ENCODE assay signal across 15 cellular contexts in the genomic region with DNA sequence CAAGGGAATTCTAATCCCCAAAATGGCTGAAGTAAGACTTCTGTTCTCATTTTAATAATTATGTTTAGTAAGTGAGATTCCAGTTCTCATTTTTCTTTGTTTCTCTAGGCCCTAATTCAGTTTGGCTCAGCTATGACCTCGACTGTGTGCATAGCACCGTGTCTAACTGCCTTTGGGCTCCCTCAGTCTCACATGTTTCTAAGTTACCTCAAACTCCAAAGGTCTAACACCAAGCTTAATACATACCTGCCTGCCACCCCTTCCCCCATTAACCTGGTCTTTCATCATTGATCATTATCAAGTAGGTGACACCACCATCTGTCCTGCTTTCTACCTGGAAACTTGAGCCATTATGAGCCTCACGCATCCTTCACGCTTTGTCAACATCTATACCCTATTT.
DNase-seq lines count a peak whose midpoint lies in the region; ATAC-seq and TF ChIP-seq lines count a peak whose summit lies in the region.
"Had no signal": no experiment of that assay in that cellular context is flagged by ENCODE, and none has a peak within 500 bp of the region (broad histone marks: within the 10 kb centered on the region; RNA-seq: fewer than 3 reads in every experiment).

No MANE protein-coding gene starts in this region.

- H3K27ac Mint-ChIP-seq in CD4-positive, alpha-beta T cell: no peak overlapping the region

- intact Hi-C loops in upper lobe of right lung (cut with DNase I): loop anchor here (10.0 kb wide), 1 partner anchor 85 kb away; no protein-coding TSS in a partner anchor
- intact Hi-C loops in Right ventricle myocardium superior (cut with DNase I): no loop called here
- intact Hi-C loops in CD4-positive, alpha-beta T cell (cut with DNase I, micrococcal nuclease): no loop called here

- no peak overlapping the region for H3K27ac ChIP-seq in upper lobe of right lung
- H3K27ac ChIP-seq in CD4-positive, alpha-beta T cell (ENCODE audit: low read depth, low read length): no peak overlapping the region
- H3K27ac ChIP-seq: 22Rv1, BLaER1 had no signal

- POLR2A ChIA-PET in CD4-positive, alpha-beta T cell (lab: Charles Lee): no interaction called here

- DNase-seq in DMS153 (lab: John Stamatoyannopoulos, UW) (peak; percentile 34), DMS153 treated with DMSO at 0.1 percent for 48 hours (lab: John Stamatoyannopoulos, UW; ENCODE audit: unreplicated experiment) (no peak), NCI-H510A (lab: John Stamatoyannopoulos, UW) (peak; percentile 1), NCI-H510A treated with DMSO at 0.1 percent for 48 hours (lab: John Stamatoyannopoulos, UW) (no peak), left kidney (ENCODE audit: low read depth, low spot score) (peak; percentile 72), upper lobe of right lung (no peak), Right ventricle myocardium superior (no peak)
- DNase-seq in CD4-positive, alpha-beta T cell: no peak
- DNase-seq: AML-193, Calu3, DMS 273 treated with DMSO at 0.1 percent for 48 hours had no signal

- CTCF ChIA-PET in CD4-positive, alpha-beta T cell (lab: Charles Lee): no interaction called here

- no peaks in the 10 kb centered on the region for H3K27me3 ChIP-seq in upper lobe of right lung
- no peaks in the 10 kb centered on the region for H3K27me3 ChIP-seq in CD4-positive, alpha-beta T cell (ENCODE audit: control insufficient read depth, insufficient read depth, low read length)
- H3K27me3 ChIP-seq: BLaER1 had no signal

- no peak for TF ChIP-seq CTCF in upper lobe of right lung (IDR thresholded peaks at IDR 0.05)
- TF ChIP-seq CTCF in CD4-positive, alpha-beta T cell (IDR thresholded peaks at IDR 0.05): no peak

- no peaks in the 10 kb centered on the region for H3K9me3 ChIP-seq in upper lobe of right lung
- H3K9me3 ChIP-seq in CD4-positive, alpha-beta T cell (ENCODE audit: control insufficient read depth, low read length): no peaks in the 10 kb centered on the region
- H3K9me3 ChIP-seq: BLaER1 had no signal

- ATAC-seq in upper lobe of right lung (no peak), Right ventricle myocardium superior (ENCODE audit: poor library complexity) (no peak)
- no peak for ATAC-seq in CD4-positive, alpha-beta T cell (ENCODE audit: poor library complexity)
- ATAC-seq: HCT116, HepG2 had no signal

- H3K4me1 ChIP-seq in upper lobe of right lung: no peaks in the 10 kb centered on the region
- H3K4me1 ChIP-seq: BLaER1 had no signal

- H3K27me3 Mint-ChIP-seq in CD4-positive, alpha-beta T cell: peaks cover 4% of the 10 kb centered on the region

- no peaks in the 10 kb centered on the region for H3K9me3 Mint-ChIP-seq in CD4-positive, alpha-beta T cell

- no peak overlapping the region for H3K4me3 Mint-ChIP-seq in CD4-positive, alpha-beta T cell

- H3K4me3 ChIP-seq in upper lobe of right lung: no peak overlapping the region
- H3K4me3 ChIP-seq: BLaER1 had no signal

- H3K36me3 ChIP-seq in upper lobe of right lung: no peaks in the 10 kb centered on the region
- H3K36me3 ChIP-seq: BLaER1 had no signal

- H3K36me3 Mint-ChIP-seq in CD4-positive, alpha-beta T cell (ENCODE audit: low read depth): no peaks in the 10 kb centered on the region

- H3K4me1 Mint-ChIP-seq in CD4-positive, alpha-beta T cell (ENCODE audit: low read depth): no peaks in the 10 kb centered on the region

Comparison
In these comparisons a context has a peak if more than half of its experiments do, and no peak if none do; other contexts are left out.
1. DNase-seq: peak in DMS153 (single experiment), NCI-H510A (single experiment) and left kidney (single experiment); none in DMS153 treated with DMSO at 0.1 percent for 48 hours (single experiment), NCI-H510A treated with DMSO at 0.1 percent for 48 hours (single experiment), upper lobe of right lung (single experiment), Right ventricle myocardium superior (single experiment) and CD4-positive, alpha-beta T cell (0 of 10).